27 cellular contexts compared by ENCODE assay signal in genomic region chr7:157028528-157028903, GRCh38. TPM values are rescaled to one million over a fixed set of nuclear protein-coding genes. Genes with fewer than 3 reads are reported as not detected.
"Had no signal": no experiment of that assay in that cellular context is flagged by ENCODE, and none has a peak within 500 bp of the region (broad histone marks: within the 10 kb centered on the region; RNA-seq: fewer than 3 reads in every experiment).

No MANE protein-coding gene starts in this region.

- H3K36me3 ChIP-seq: spleen, transverse colon had no signal

- ATAC-seq: effector memory CD8-positive, alpha-beta T cell; left ventricle myocardium superior; psoas muscle; sciatic nerve; stimulated activated memory B cell treated with anti-CD40 and anti-IgM and Interleukin-4, amounts not matched to agents 10 μg/mL and 1 μg/mL and 100 μg/mL, for 72 hours had no signal

- H3K27ac Mint-ChIP-seq: dendritic cell treated with granulocyte-macrophage colony-stimulating factor and Interleukin-4, amounts not matched to agents 40 ng/mL and 50 ng/mL, for 4 days; effector memory CD8-positive, alpha-beta T cell; naive B cell; nephron; stimulated activated memory B cell treated with anti-CD40 and anti-IgM and Interleukin-4, amounts not matched to agents 10 μg/mL and 1 μg/mL and 100 μg/mL, for 72 hours; stimulated activated naive CD8-positive, alpha-beta T cell treated with anti-CD3 and anti-CD28 coated beads, Interleukin-15, Interleukin-2, amounts not matched to agents 100 ng/mL and 50 ng/mL, for 24 hours had no signal

- H3K4me1 Mint-ChIP-seq: naive B cell; nephron; stimulated activated memory B cell treated with anti-CD40 and anti-IgM and Interleukin-4, amounts not matched to agents 10 μg/mL and 1 μg/mL and 100 μg/mL, for 72 hours had no signal

- H3K27ac ChIP-seq: hepatocyte, parathyroid adenoma, psoas muscle, spleen, transverse colon had no signal

- DNase-seq: effector memory CD8-positive, alpha-beta T cell; foreskin melanocyte; head of caudate nucleus; left colon; left ventricle myocardium superior; mesenchymal stem cell; naive B cell; occipital lobe; psoas muscle; retina; stimulated activated CD4-positive, alpha-beta T cell treated with anti-CD3 and anti-CD28 coated beads, Interleukin-15, amount 100 ng/mL, for 24 hours; stimulated activated CD4-positive, alpha-beta T cell treated with anti-CD3 and anti-CD28 coated beads, Interleukin-1b, Interleukin-23, amount 100 ng/mL, for 48 hours; stimulated activated CD4-positive, alpha-beta T cell treated with anti-CD3 and anti-CD28 coated beads, Interleukin-4, amount 100 ng/mL, for 24 hours; transverse colon had no signal

- H3K4me3 Mint-ChIP-seq: dendritic cell treated with granulocyte-macrophage colony-stimulating factor and Interleukin-4, amounts not matched to agents 40 ng/mL and 50 ng/mL, for 4 days; effector memory CD8-positive, alpha-beta T cell; naive B cell; nephron; stimulated activated memory B cell treated with anti-CD40 and anti-IgM and Interleukin-4, amounts not matched to agents 10 μg/mL and 1 μg/mL and 100 μg/mL, for 72 hours; stimulated activated naive CD8-positive, alpha-beta T cell treated with anti-CD3 and anti-CD28 coated beads, Interleukin-15, Interleukin-2, amounts not matched to agents 100 ng/mL and 50 ng/mL, for 24 hours had no signal

- H3K4me1 ChIP-seq: parathyroid adenoma, psoas muscle, spleen, transverse colon had no signal

- H3K9me3 ChIP-seq: psoas muscle, spleen, transverse colon had no signal

- H3K4me3 ChIP-seq: hepatocyte, lung, psoas muscle, spleen, transverse colon had no signal

- H3K9me3 Mint-ChIP-seq: dendritic cell treated with granulocyte-macrophage colony-stimulating factor and Interleukin-4, amounts not matched to agents 40 ng/mL and 50 ng/mL, for 4 days; effector memory CD8-positive, alpha-beta T cell; nephron; stimulated activated naive CD8-positive, alpha-beta T cell treated with anti-CD3 and anti-CD28 coated beads, Interleukin-15, Interleukin-2, amounts not matched to agents 100 ng/mL and 50 ng/mL, for 24 hours had no signal

- H3K36me3 Mint-ChIP-seq: naive B cell; stimulated activated memory B cell treated with anti-CD40 and anti-IgM and Interleukin-4, amounts not matched to agents 10 μg/mL and 1 μg/mL and 100 μg/mL, for 72 hours had no signal

RNA-seq across cellular contexts. Expression of gene MNX1, which starts 18.1 kb away (rescaled TPM):
- total RNA-seq: endothelial cell of umbilical vein, left ventricle myocardium superior, occipital lobe, psoas muscle, sciatic nerve, skeletal muscle tissue, temporal lobe, urinary bladder had no signal
- polyA plus RNA-seq: endothelial cell of umbilical vein, psoas muscle, spleen, urinary bladder had no signal
